In the genomic region with DNA sequence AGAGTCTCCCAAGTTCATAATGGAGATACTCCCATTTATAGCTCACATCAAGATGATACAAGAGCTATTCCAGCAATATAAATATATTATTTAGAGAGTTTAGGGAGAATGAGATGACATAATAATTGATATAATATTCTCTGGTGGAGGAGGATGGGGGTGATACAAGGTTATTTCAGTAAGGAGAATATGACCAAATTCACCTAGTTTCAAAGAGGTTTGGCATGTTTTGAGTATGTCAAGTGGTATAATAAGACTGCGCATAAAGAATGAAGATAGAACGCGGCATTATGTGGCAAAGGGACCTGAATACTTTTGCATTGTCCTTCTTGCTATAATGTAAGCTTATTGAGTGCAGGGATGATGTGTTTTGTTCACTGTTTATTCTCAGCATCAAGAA, we compare ENCODE assay signal across 29 cellular contexts.
"Had no signal": no experiment of that assay in that cellular context is flagged by ENCODE, and none has a peak within 500 bp of the region (broad histone marks: within the 10 kb centered on the region; RNA-seq: fewer than 3 reads in every experiment).

No MANE protein-coding gene starts in this region.

- H3K4me1 ChIP-seq: stomach, suprapubic skin, testis, thyroid gland, tibial artery, tibial nerve, transverse colon, upper lobe of left lung, upper lobe of right lung, uterus, vagina had no signal

- H3K27me3 Mint-ChIP-seq: stimulated activated memory B cell treated with anti-CD40 and anti-IgM and Interleukin-4, amounts not matched to agents 10 μg/mL and 1 μg/mL and 100 μg/mL, for 72 hours; stimulated activated naive B cell treated with anti-CD40 and anti-IgM and Interleukin-4, amounts not matched to agents 10 μg/mL and 1 μg/mL and 100 μg/mL, for 72 hours; stimulated activated naive CD8-positive, alpha-beta T cell treated with anti-CD3 and anti-CD28 coated beads, Interleukin-15, amount 100 ng/mL, for 72 hours; stimulated activated naive CD8-positive, alpha-beta T cell treated with anti-CD3 and anti-CD28 coated beads, Interleukin-15, Interleukin-2, amounts not matched to agents 100 ng/mL and 50 ng/mL, for 24 hours; type B pancreatic cell had no signal

- H3K9me3 Mint-ChIP-seq: type B pancreatic cell had no signal

- DNase-seq: stimulated activated CD4-positive, alpha-beta T cell treated with anti-CD3 and anti-CD28 coated beads, Interleukin-2, amount 100 ng/mL, for 48 hours; stimulated activated CD4-positive, alpha-beta T cell treated with anti-CD3 and anti-CD28 coated beads, Interleukin-4, amount 100 ng/mL, for 1 hour; stimulated activated CD4-positive, alpha-beta T cell treated with anti-CD3 and anti-CD28 coated beads, Interleukin-4, amount 100 ng/mL, for 24 hours; stimulated activated CD4-positive, alpha-beta T cell treated with anti-CD3 and anti-CD28 coated beads, Interleukin-4, amount 100 ng/mL, for 4 hours; stimulated activated CD8-positive, alpha-beta memory T cell treated with anti-CD3 and anti-CD28 coated beads, Interleukin-4, amount 100 ng/mL, for 48 hours; stimulated activated naive B cell treated with anti-CD40 and anti-IgM and Interleukin-4, amounts not matched to agents 10 μg/mL and 1 μg/mL and 100 μg/mL, for 72 hours; stimulated activated naive CD4-positive, alpha-beta T cell; stimulated activated naive CD4-positive, alpha-beta T cell treated with Interleukin-2 at 50 U/mL for 16 hours; stimulated activated naive CD8-positive, alpha-beta T cell treated with anti-CD3 and anti-CD28 coated beads, Interleukin-15, amount 100 ng/mL, for 72 hours; stimulated activated naive CD8-positive, alpha-beta T cell treated with anti-CD3 and anti-CD28 coated beads, Interleukin-15, Interleukin-2, amounts not matched to agents 100 U/mL and 50 U/mL, for 24 hours; stomach; substantia nigra; testis; thyroid gland; tibial artery; transverse colon; trophoblast cell; upper lobe of left lung; upper lobe of right lung; uterus had no signal

- H3K4me1 Mint-ChIP-seq: stimulated activated effector memory CD8-positive, alpha-beta T cell treated with anti-CD3 and anti-CD28 coated beads, Interleukin-12 subunit alpha, Interleukin-12 subunit beta, amount 100 ng/mL, for 72 hours; stimulated activated memory B cell treated with anti-CD40 and anti-IgM and Interleukin-4, amounts not matched to agents 10 μg/mL and 1 μg/mL and 100 μg/mL, for 72 hours; stimulated activated naive B cell treated with anti-CD40 and anti-IgM and Interleukin-4, amounts not matched to agents 10 μg/mL and 1 μg/mL and 100 μg/mL, for 72 hours; stimulated activated naive CD8-positive, alpha-beta T cell treated with anti-CD3 and anti-CD28 coated beads, Interleukin-15, amount 100 ng/mL, for 72 hours had no signal

- H3K4me3 ChIP-seq: stomach, suprapubic skin, testis, thoracic aorta, thyroid gland, tibial artery, tibial nerve, transverse colon, upper lobe of left lung, upper lobe of right lung, uterus, vagina had no signal

- ATAC-seq: stimulated activated effector memory CD8-positive, alpha-beta T cell treated with anti-CD3 and anti-CD28 coated beads, Interleukin-12 subunit alpha, Interleukin-12 subunit beta, amount 100 ng/mL, for 72 hours; stimulated activated memory B cell treated with anti-CD40 and anti-IgM and Interleukin-4, amounts not matched to agents 10 μg/mL and 1 μg/mL and 100 μg/mL, for 72 hours; stimulated activated naive B cell treated with anti-CD40 and anti-IgM and Interleukin-4, amounts not matched to agents 10 μg/mL and 1 μg/mL and 100 μg/mL, for 72 hours; stimulated activated naive CD8-positive, alpha-beta T cell treated with anti-CD3 and anti-CD28 coated beads, Interleukin-15, amount 100 ng/mL, for 72 hours; stimulated activated naive CD8-positive, alpha-beta T cell treated with anti-CD3 and anti-CD28 coated beads, Interleukin-15, Interleukin-2, amounts not matched to agents 100 U/mL and 50 U/mL, for 24 hours; upper lobe of right lung had no signal

- H3K27me3 ChIP-seq: stomach, suprapubic skin, testis, thyroid gland, tibial artery, tibial nerve, transverse colon, upper lobe of left lung, upper lobe of right lung, uterus, vagina had no signal

- H3K4me3 Mint-ChIP-seq: stimulated activated effector memory CD8-positive, alpha-beta T cell treated with anti-CD3 and anti-CD28 coated beads, Interleukin-12 subunit alpha, Interleukin-12 subunit beta, amount 100 ng/mL, for 72 hours; stimulated activated memory B cell treated with anti-CD40 and anti-IgM and Interleukin-4, amounts not matched to agents 10 μg/mL and 1 μg/mL and 100 μg/mL, for 72 hours; stimulated activated naive B cell treated with anti-CD40 and anti-IgM and Interleukin-4, amounts not matched to agents 10 μg/mL and 1 μg/mL and 100 μg/mL, for 72 hours; stimulated activated naive CD8-positive, alpha-beta T cell treated with anti-CD3 and anti-CD28 coated beads, Interleukin-15, amount 100 ng/mL, for 72 hours; stimulated activated naive CD8-positive, alpha-beta T cell treated with anti-CD3 and anti-CD28 coated beads, Interleukin-15, Interleukin-2, amounts not matched to agents 100 ng/mL and 50 ng/mL, for 24 hours; type B pancreatic cell had no signal

- H3K27ac ChIP-seq: stomach, suprapubic skin, testis, thoracic aorta, thyroid gland, tibial artery, tibial nerve, transverse colon, upper lobe of left lung, upper lobe of right lung, uterus, vagina had no signal

- FAIRE-seq: urothelium cell line had no signal

- H3K36me3 Mint-ChIP-seq: stimulated activated effector memory CD8-positive, alpha-beta T cell treated with anti-CD3 and anti-CD28 coated beads, Interleukin-12 subunit alpha, Interleukin-12 subunit beta, amount 100 ng/mL, for 72 hours; stimulated activated memory B cell treated with anti-CD40 and anti-IgM and Interleukin-4, amounts not matched to agents 10 μg/mL and 1 μg/mL and 100 μg/mL, for 72 hours; stimulated activated naive B cell treated with anti-CD40 and anti-IgM and Interleukin-4, amounts not matched to agents 10 μg/mL and 1 μg/mL and 100 μg/mL, for 72 hours; type B pancreatic cell had no signal

- H3K36me3 ChIP-seq: stomach, suprapubic skin, thoracic aorta, thyroid gland, tibial artery, tibial nerve, transverse colon, upper lobe of left lung, upper lobe of right lung, uterus, vagina had no signal

- H3K27ac Mint-ChIP-seq: stimulated activated effector memory CD8-positive, alpha-beta T cell treated with anti-CD3 and anti-CD28 coated beads, Interleukin-12 subunit alpha, Interleukin-12 subunit beta, amount 100 ng/mL, for 72 hours; stimulated activated memory B cell treated with anti-CD40 and anti-IgM and Interleukin-4, amounts not matched to agents 10 μg/mL and 1 μg/mL and 100 μg/mL, for 72 hours; stimulated activated naive B cell treated with anti-CD40 and anti-IgM and Interleukin-4, amounts not matched to agents 10 μg/mL and 1 μg/mL and 100 μg/mL, for 72 hours; stimulated activated naive CD8-positive, alpha-beta T cell treated with anti-CD3 and anti-CD28 coated beads, Interleukin-15, amount 100 ng/mL, for 72 hours; stimulated activated naive CD8-positive, alpha-beta T cell treated with anti-CD3 and anti-CD28 coated beads, Interleukin-15, Interleukin-2, amounts not matched to agents 100 ng/mL and 50 ng/mL, for 24 hours; type B pancreatic cell had no signal

- H3K9me3 ChIP-seq: stomach, suprapubic skin, testis, thoracic aorta, thyroid gland, tibial artery, tibial nerve, transverse colon, upper lobe of left lung, upper lobe of right lung, uterus, vagina had no signal
